In genomic region chr22:25114369-25115362, GRCh38 we compare ENCODE assay signal across 12 cellular contexts.
DNase-seq lines count a peak whose midpoint lies in the region; ATAC-seq and TF ChIP-seq lines count a peak whose summit lies in the region.
"Had no signal": no experiment of that assay in that cellular context is flagged by ENCODE, and none has a peak within 500 bp of the region (broad histone marks: within the 10 kb centered on the region; RNA-seq: fewer than 3 reads in every experiment).

No MANE protein-coding gene starts in this region.

- no peak overlapping the region for H3K4ac ChIP-seq in mesendoderm (ENCODE audit: low read depth, low read length)

- H3K9me3 Mint-ChIP-seq in GM23338 (no peaks in the 10 kb centered on the region), chondrocyte (ENCODE audit: low read depth) (no peaks in the 10 kb centered on the region)

- H2AK5ac ChIP-seq in mesendoderm (ENCODE audit: low read length): no peak overlapping the region

- peaks cover 7% of the 10 kb centered on the region for H3K79me1 ChIP-seq in mesendoderm (ENCODE audit: low read length)

- no peak overlapping the region for H3K56ac ChIP-seq in mesendoderm (ENCODE audit: low read length)

- H2BK15ac ChIP-seq in mesendoderm (replicated peaks; ENCODE audit: low read depth): no peak overlapping the region

- no peak overlapping the region for H3K9ac ChIP-seq in mesendoderm (ENCODE audit: low read length)

- H2AFZ ChIP-seq in GM23338: no peak overlapping the region

- 80% methylated on average over 16 of the region's 17 CpGs for WGBS in esophagus muscularis mucosa
- WGBS in psoas muscle, 3 donors: 78 to 83% (median 82%) methylated on average over 17 of the region's 17 CpGs
- WGBS in mesendoderm (ENCODE audit: extremely low coverage, insufficient coverage, low lambda C conversion rate): no CpG with 5 or more reads among the region's 17 CpGs

- peaks cover 4% of the 10 kb centered on the region for H3K27me3 Mint-ChIP-seq in GM23338 (ENCODE audit: insufficient read depth, low read depth, poor library complexity)
- H3K27me3 Mint-ChIP-seq in chondrocyte (ENCODE audit: low read depth): no peaks in the 10 kb centered on the region

- no peak overlapping the region for H3K18ac ChIP-seq in mesendoderm (ENCODE audit: low read length)

- H3K4me2 ChIP-seq in GM23338 (no peak overlapping the region), mesendoderm (ENCODE audit: low read length) (no peak overlapping the region)

- H4K5ac ChIP-seq in mesendoderm (ENCODE audit: low read length): no peak overlapping the region

- peaks cover 2% of the 10 kb centered on the region; the same call in 1 of the 2 replicates for H3F3A ChIP-seq in GM23338 (replicated peaks; ENCODE audit: low read depth)

- peak overlapping the region; percentile 68; the same call in 1 of the 2 replicates for H3K27ac Mint-ChIP-seq in GM23338
- no peak overlapping the region for H3K27ac Mint-ChIP-seq in chondrocyte (ENCODE audit: unreplicated experiment)
- H3K27ac Mint-ChIP-seq: B cell had no signal

- ATAC-seq in GM23338 (no peak), psoas muscle (no peak)

- H3K9me2 ChIP-seq in GM23338 (ENCODE audit: insufficient read depth): no peaks in the 10 kb centered on the region

- H3K23ac ChIP-seq in mesendoderm (ENCODE audit: low read length): no peak overlapping the region

- no peak overlapping the region for H4K8ac ChIP-seq in mesendoderm (ENCODE audit: low read depth, low read length)

- DNase-seq in GM23338 (ENCODE audit: low spot score) (no peak), WERI-Rb-1 (peak; percentile 59), esophagus muscularis mucosa (ENCODE audit: extremely low spot score) (no peak), psoas muscle (no peak), mesendoderm (no peak), chondrocyte (ENCODE audit: low spot score) (no peak), middle frontal gyrus (ENCODE audit: extremely low spot score, low spot score) (no peak), NCI-H345 (lab: John Stamatoyannopoulos, UW) (no peak)
- DNase-seq: activated naive CD4-positive, alpha-beta T cell treated with Interleukin-2 at 50 U/mL for 16 hours; GDM1; RPMI8226 had no signal

- H3K4me3 ChIP-seq in GM23338 (no peak overlapping the region), WERI-Rb-1 (ENCODE audit: low read depth, low read length) (no peak overlapping the region), esophagus muscularis mucosa (no peak overlapping the region), psoas muscle (peak overlapping the region; percentile 77), mesendoderm (ENCODE audit: low read length) (no peak overlapping the region)

- H3K36me3 ChIP-seq in GM23338 (ENCODE audit: insufficient read depth) (no peaks in the 10 kb centered on the region), WERI-Rb-1 (no peaks in the 10 kb centered on the region), esophagus muscularis mucosa (peaks cover 0 to 5% (median 0%) of the 10 kb centered on the region in 4 donors), psoas muscle (ENCODE audit: insufficient read depth in 1 of 2, low read depth in 1 of 2) (peaks cover 0 to 13% of the 10 kb centered on the region in 2 donors), mesendoderm (ENCODE audit: control insufficient read depth, insufficient read depth, low read length) (no peaks in the 10 kb centered on the region)

- no peak for TF ChIP-seq POLR2A in esophagus muscularis mucosa (IDR thresholded peaks at IDR 0.05; ENCODE audit: low read depth)

- H3K4me3 Mint-ChIP-seq in GM23338 (no peak overlapping the region; the same call in 2 of the 3 replicates), chondrocyte (ENCODE audit: unreplicated experiment) (no peak overlapping the region)
- H3K4me3 Mint-ChIP-seq: B cell had no signal

- H3K79me2 ChIP-seq in GM23338 (replicated peaks; ENCODE audit: insufficient read depth) (no peaks in the 10 kb centered on the region), mesendoderm (ENCODE audit: control insufficient read depth, insufficient read depth, low read length) (no peaks in the 10 kb centered on the region)

- H3K27ac ChIP-seq in GM23338 (ENCODE audit: low read depth) (no peak overlapping the region), WERI-Rb-1 (peak overlapping the region; percentile 96), esophagus muscularis mucosa (replicated peaks in 1 of 4) (peak overlapping the region; percentile 17 to 79 (median 50)), psoas muscle (peak overlapping the region; percentile 86), mesendoderm (ENCODE audit: low read depth, low read length) (no peak overlapping the region)

- H3K36me3 Mint-ChIP-seq in GM23338 (ENCODE audit: low read depth): peaks cover 5% of the 10 kb centered on the region; the same call in 1 of the 3 replicates
- H3K36me3 Mint-ChIP-seq in chondrocyte (ENCODE audit: low read depth): peaks cover 6% of the 10 kb centered on the region

- no peak for TF ChIP-seq EP300 in esophagus muscularis mucosa (IDR thresholded peaks at IDR 0.05)

- no peaks in the 10 kb centered on the region; the same call in 1 of the 2 replicates for H4K20me1 ChIP-seq in GM23338 (replicated peaks; ENCODE audit: insufficient read depth)

- TF ChIP-seq CTCF in GM23338 (conservative IDR thresholded peaks at IDR 0.05; ENCODE audit: low read depth in 2 of 2): no peak
- TF ChIP-seq CTCF in WERI-Rb-1 (IDR thresholded peaks at IDR 0.05; ENCODE audit: low read depth, low read length): no peak
- TF ChIP-seq CTCF in esophagus muscularis mucosa (IDR thresholded peaks at IDR 0.05): no peak
- TF ChIP-seq CTCF in psoas muscle (IDR thresholded peaks at IDR 0.05): no peak
- TF ChIP-seq CTCF in chondrocyte (IDR thresholded peaks at IDR 0.05): no peak

- H3K27me3 ChIP-seq in GM23338 (ENCODE audit: insufficient read depth): no peaks in the 10 kb centered on the region
- no peaks in the 10 kb centered on the region for H3K27me3 ChIP-seq in WERI-Rb-1 (ENCODE audit: insufficient read depth, low read depth, severe bottlenecking)
- no peaks in the 10 kb centered on the region for H3K27me3 ChIP-seq in esophagus muscularis mucosa
- no peaks in the 10 kb centered on the region for H3K27me3 ChIP-seq in psoas muscle (ENCODE audit: insufficient read depth in 3 of 3, low read length in 2 of 3)
- no peaks in the 10 kb centered on the region for H3K27me3 ChIP-seq in mesendoderm (ENCODE audit: insufficient read depth, low read length, poor library complexity)

- H3K4me1 Mint-ChIP-seq in GM23338 (peaks cover 35% of the 10 kb centered on the region), chondrocyte (ENCODE audit: low read depth) (peaks cover 34% of the 10 kb centered on the region)

- H2BK120ac ChIP-seq in mesendoderm (ENCODE audit: low read depth, low read length): no peak overlapping the region

- intact Hi-C loops in esophagus muscularis mucosa (cut with DNase I) (no loop called here), psoas muscle (cut with DNase I) (no loop called here)

- H3K4me1 ChIP-seq in GM23338 (ENCODE audit: insufficient read depth) (peaks cover 21% of the 10 kb centered on the region), esophagus muscularis mucosa (peaks cover 41 to 60% (median 57%) of the 10 kb centered on the region in 4 donors), psoas muscle (peaks cover 17% of the 10 kb centered on the region), mesendoderm (ENCODE audit: control insufficient read depth, low read depth, low read length) (peaks cover 3% of the 10 kb centered on the region)

- no peak overlapping the region for H2BK5ac ChIP-seq in mesendoderm (ENCODE audit: low read length)

- H3K9me3 ChIP-seq in WERI-Rb-1 (ENCODE audit: severe bottlenecking) (no peaks in the 10 kb centered on the region), esophagus muscularis mucosa (no peaks in the 10 kb centered on the region), psoas muscle (no peaks in the 10 kb centered on the region)

TF ChIP-seq in GM23338, 12 proteins besides CTCF, POLR2A, EP300 and RAD21:
- no peak for TF ChIP-seq EZH2 (IDR thresholded peaks at IDR 0.05; ENCODE audit: low read depth, unreplicated experiment)
- no peak for TF ChIP-seq ZNF331 (CRISPR knock-in tag; IDR thresholded peaks at IDR 0.05; ENCODE audit: low read depth)
- no peak for TF ChIP-seq REST (IDR thresholded peaks at IDR 0.05; ENCODE audit: unreplicated experiment)
- TF ChIP-seq POLR2AphosphoS5 (IDR thresholded peaks at IDR 0.05; ENCODE audit: low read depth): no peak
- no peak for TF ChIP-seq STAT1 (IDR thresholded peaks at IDR 0.05; ENCODE audit: unreplicated experiment)
- no peak for TF ChIP-seq EZH2phosphoT487 (IDR thresholded peaks at IDR 0.05; ENCODE audit: unreplicated experiment)
- no peak for TF ChIP-seq JUNB (IDR thresholded peaks at IDR 0.05; ENCODE audit: unreplicated experiment)

Comparison
In these comparisons a context has a peak if more than half of its experiments do, and no peak if none do; other contexts are left out.
1. H3K27ac ChIP-seq: peak in WERI-Rb-1 (single experiment), esophagus muscularis mucosa (4 of 4) and psoas muscle (single experiment); none in GM23338 (single experiment) and mesendoderm (single experiment).